ENCODE assay signal across 8 cellular contexts in genomic region chr13:23378009-23378632, GRCh38. TPM values are rescaled to one million over a fixed set of nuclear protein-coding genes. Genes with fewer than 3 reads are reported as not detected.
DNase-seq lines count a peak whose midpoint lies in the region; ATAC-seq and TF ChIP-seq lines count a peak whose summit lies in the region.

No MANE protein-coding gene starts in this region.

- no peak for TF ChIP-seq CTCF in gastroesophageal sphincter (IDR thresholded peaks at IDR 0.05)

- no peak overlapping the region for H3K4me3 ChIP-seq in gastroesophageal sphincter

- WGBS in gastroesophageal sphincter (ENCODE audit: low coverage in 1 of 2), 2 donors: 19 to 21% methylated on average over 10 to 11 of the region's 11 CpGs

- H3K9me3 ChIP-seq in gastroesophageal sphincter: no peaks in the 10 kb centered on the region

- intact Hi-C loops in posterior cingulate gyrus (cut with DNase I): loop anchor here (5.0 kb wide), 1 partner anchor 54 kb away; the partner anchor contains the start of gene SACS

- H3K4me1 ChIP-seq in gastroesophageal sphincter: peaks cover 0 to 79% (median 10%) of the 10 kb centered on the region in 3 donors

- no peak for TF ChIP-seq EP300 in gastroesophageal sphincter (IDR thresholded peaks at IDR 0.05)

- TF ChIP-seq POLR2A in gastroesophageal sphincter (IDR thresholded peaks at IDR 0.05): no peak

- no peaks in the 10 kb centered on the region for H3K27me3 ChIP-seq in gastroesophageal sphincter

- DNase-seq in AG08395 (ENCODE audit: low spot score) (peak; percentile 96), NCI-H446 treated with DMSO at 0.1 percent for 48 hours (lab: John Stamatoyannopoulos, UW) (peak; percentile 77), posterior cingulate gyrus (no peak), NCI-H2081 treated with DMSO at 0.1 percent for 48 hours (lab: John Stamatoyannopoulos, UW) (no peak)
- DNase-seq in activated T-cell treated with anti-CD3 and anti-CD28 coated beads, Interleukin-2, amount 50 U/mL, for 48 hours: peak; percentile 58 to 60
- DNase-seq in stimulated activated CD4-positive, alpha-beta T cell treated with anti-CD3 and anti-CD28 coated beads, Interleukin-2, amount 100 ng/mL, for 4 hours (ENCODE audit: low read depth): peak; percentile 72

- peak overlapping the region; percentile 88 to 96 (median 92) for H3K27ac ChIP-seq in gastroesophageal sphincter

- H3K36me3 ChIP-seq in gastroesophageal sphincter: no peaks in the 10 kb centered on the region

- ATAC-seq in GM19395 (IDR thresholded peaks at IDR 0.05; ENCODE audit: unreplicated experiment) (peak; percentile 32), gastroesophageal sphincter (no peak)

RNA-seq across cellular contexts. Expression of gene SACS, which starts 55.4 kb away (rescaled TPM):
- 10 to 100 TPM; 60.8 to 77.5 (median 65.4) TPM for total RNA-seq in gastroesophageal sphincter

Comparison
In these comparisons a context has a peak if more than half of its experiments do, and no peak if none do; other contexts are left out.
1. DNase-seq: peak in AG08395 (single experiment), NCI-H446 treated with DMSO at 0.1 percent for 48 hours (single experiment), activated T-cell treated with anti-CD3 and anti-CD28 coated beads, Interleukin-2, amount 50 U/mL, for 48 hours (2 of 2) and stimulated activated CD4-positive, alpha-beta T cell treated with anti-CD3 and anti-CD28 coated beads, Interleukin-2, amount 100 ng/mL, for 4 hours (single experiment); none in posterior cingulate gyrus (0 of 10) and NCI-H2081 treated with DMSO at 0.1 percent for 48 hours (single experiment).